ENCODE assay signal across 8 cellular contexts in genomic region chr11:36431429-36432092, GRCh38.
DNase-seq lines count a peak whose midpoint lies in the region; ATAC-seq and TF ChIP-seq lines count a peak whose summit lies in the region.

No MANE protein-coding gene starts in this region.

- H3K4me1 ChIP-seq in OCI-LY7 (ENCODE audit: insufficient read depth, low read length, poor library complexity, severe bottlenecking), result no peaks in the 10 kb centered on the region

- H3K4me3 Mint-ChIP-seq in activated CD4-positive, alpha-beta memory T cell treated with anti-CD3 and anti-CD28 coated beads, Interleukin-2, amount 10 ng/mL, durations not matched to agents 7 days and 5 days, result no peak overlapping the region

- H3K9me3 ChIP-seq in OCI-LY7 (ENCODE audit: low read length), result no peaks in the 10 kb centered on the region

- peaks cover 5% of the 10 kb centered on the region for H3K9me3 Mint-ChIP-seq in activated CD4-positive, alpha-beta memory T cell treated with anti-CD3 and anti-CD28 coated beads, Interleukin-2, amount 10 ng/mL, durations not matched to agents 7 days and 5 days

- no peak overlapping the region for H3K27ac ChIP-seq in OCI-LY7 (ENCODE audit: low read depth, low read length, poor library complexity, severe bottlenecking)

- H3K27me3 Mint-ChIP-seq in activated CD4-positive, alpha-beta memory T cell treated with anti-CD3 and anti-CD28 coated beads, Interleukin-2, amount 10 ng/mL, durations not matched to agents 7 days and 5 days, result no peaks in the 10 kb centered on the region

- no peaks in the 10 kb centered on the region for H3K79me2 ChIP-seq in OCI-LY7 (ENCODE audit: insufficient read depth, low read depth, low read length)

- TF ChIP-seq CTCF in AG04449 (IDR thresholded peaks at IDR 0.05; ENCODE audit: insufficient read depth, low read length, missing control alignments) (peak; percentile 44), HFF-Myc (IDR thresholded peaks at IDR 0.05; ENCODE audit: low read depth, low read length, missing control alignments) (peak; percentile 18), OCI-LY7 (conservative IDR thresholded peaks at IDR 0.05; ENCODE audit: low read length) (no peak)

- peaks cover 15% of the 10 kb centered on the region for H3K4me1 Mint-ChIP-seq in activated CD4-positive, alpha-beta memory T cell treated with anti-CD3 and anti-CD28 coated beads, Interleukin-2, amount 10 ng/mL, durations not matched to agents 7 days and 5 days

- no peak overlapping the region for H3K4me2 ChIP-seq in OCI-LY7 (ENCODE audit: low read length)

- no peaks in the 10 kb centered on the region for H3K9me2 ChIP-seq in OCI-LY7 (ENCODE audit: insufficient read depth, low read length)

- no TSS peak for BruUV-seq in OCI-LY7 (replicated peaks; lab: Mats Ljungman, UMichigan)

- H3K36me3 ChIP-seq in OCI-LY7 (ENCODE audit: insufficient read depth, low read length), result no peaks in the 10 kb centered on the region

- intact Hi-C loops in left ventricle myocardium superior (cut with micrococcal nuclease), result no loop called here
- intact Hi-C loops in OCI-LY7 (cut with micrococcal nuclease; ENCODE audit: unreplicated experiment), result no loop called here

- H2AFZ ChIP-seq in OCI-LY7 (ENCODE audit: low read length), result no peak overlapping the region

- H3K4me3 ChIP-seq in AG04449 (ENCODE audit: low read depth, low read length) (no peak overlapping the region), HFF-Myc (replicated peaks; ENCODE audit: low read depth, low read length) (no peak overlapping the region), OCI-LY7 (ENCODE audit: low read depth, low read length, poor library complexity, severe bottlenecking) (no peak overlapping the region)

- POLR2A ChIA-PET in AG04449 (lab: Yijun Ruan, JAX), result interaction anchor here (0.8 to 2.6 kb wide), 4 partner anchors 11 to 24 kb away, joined by 3 to 8 read pairs (median 5); no protein-coding TSS in a partner anchor
- POLR2A ChIA-PET in activated CD4-positive, alpha-beta memory T cell treated with anti-CD3 and anti-CD28 coated beads, Interleukin-2, amount 10 ng/mL, durations not matched to agents 7 days and 5 days (lab: Charles Lee), result interaction anchor here (1.1 to 1.7 kb wide), 3 partner anchors 10 to 54 kb away, joined by 3 to 4 read pairs (median 3); no protein-coding TSS in a partner anchor
- POLR2A ChIA-PET in OCI-LY7 (lab: Charles Lee), result interaction anchor here (0.5 to 1.2 kb wide), 3 partner anchors 35 to 101 kb away, joined by 3 to 5 read pairs (median 4); no protein-coding TSS in a partner anchor

- no peak overlapping the region for H3K27ac Mint-ChIP-seq in activated CD4-positive, alpha-beta memory T cell treated with anti-CD3 and anti-CD28 coated beads, Interleukin-2, amount 10 ng/mL, durations not matched to agents 7 days and 5 days

- CTCF ChIA-PET in AG04449 (lab: Yijun Ruan, JAX), result interaction anchor here (0.7 to 2.4 kb wide), 9 partner anchors 10 to 97 kb away, joined by 3 to 9 read pairs (median 6); no protein-coding TSS in a partner anchor
- CTCF ChIA-PET in activated CD4-positive, alpha-beta memory T cell treated with anti-CD3 and anti-CD28 coated beads, Interleukin-2, amount 10 ng/mL, durations not matched to agents 7 days and 5 days (lab: Charles Lee), result no interaction called here
- CTCF ChIA-PET in OCI-LY7 (lab: Charles Lee; ENCODE audit: unreplicated experiment), result no interaction called here

- no peaks in the 10 kb centered on the region for H4K20me1 ChIP-seq in OCI-LY7 (ENCODE audit: insufficient read depth, low read length)

- ATAC-seq in left ventricle myocardium superior, result peak; percentile 96
- ATAC-seq in HG03378 (IDR thresholded peaks at IDR 0.05; ENCODE audit: unreplicated experiment), result no peak

- DNase-seq in AG04449 (ENCODE audit: low read depth, low spot score), result peak; percentile 85
- peak; percentile 61 for DNase-seq in HFF-Myc (ENCODE audit: extremely low read depth, low read depth)
- peak; percentile 58 for DNase-seq in activated CD4-positive, alpha-beta memory T cell treated with anti-CD3 and anti-CD28 coated beads, Interleukin-2, amount 10 ng/mL, durations not matched to agents 7 days and 5 days
- peak; percentile 59 for DNase-seq in left ventricle myocardium superior
- peak; percentile 24 to 42 for DNase-seq in stimulated activated CD8-positive, alpha-beta memory T cell treated with anti-CD3 and anti-CD28 coated beads, Interleukin-2, amount 100 ng/mL, for 48 hours (ENCODE audit: low read depth in 2 of 2)
- no peak for DNase-seq in OCI-LY7 (ENCODE audit: low spot score)
- DNase-seq in cerebellum (ENCODE audit: low spot score), result no peak

- peaks cover 42% of the 10 kb centered on the region for H3K36me3 Mint-ChIP-seq in activated CD4-positive, alpha-beta memory T cell treated with anti-CD3 and anti-CD28 coated beads, Interleukin-2, amount 10 ng/mL, durations not matched to agents 7 days and 5 days (ENCODE audit: low read depth)

Comparison
In these comparisons a context has a peak if more than half of its experiments do, and no peak if none do; other contexts are left out.
1. DNase-seq: peak in AG04449 (single experiment), HFF-Myc (single experiment), activated CD4-positive, alpha-beta memory T cell treated with anti-CD3 and anti-CD28 coated beads, Interleukin-2, amount 10 ng/mL, durations not matched to agents 7 days and 5 days (single experiment), left ventricle myocardium superior (single experiment) and stimulated activated CD8-positive, alpha-beta memory T cell treated with anti-CD3 and anti-CD28 coated beads, Interleukin-2, amount 100 ng/mL, for 48 hours (2 of 2); none in OCI-LY7 (single experiment) and cerebellum (single experiment).